Comparison of ENCODE assay signal across 6 cellular contexts in the genomic region with DNA sequence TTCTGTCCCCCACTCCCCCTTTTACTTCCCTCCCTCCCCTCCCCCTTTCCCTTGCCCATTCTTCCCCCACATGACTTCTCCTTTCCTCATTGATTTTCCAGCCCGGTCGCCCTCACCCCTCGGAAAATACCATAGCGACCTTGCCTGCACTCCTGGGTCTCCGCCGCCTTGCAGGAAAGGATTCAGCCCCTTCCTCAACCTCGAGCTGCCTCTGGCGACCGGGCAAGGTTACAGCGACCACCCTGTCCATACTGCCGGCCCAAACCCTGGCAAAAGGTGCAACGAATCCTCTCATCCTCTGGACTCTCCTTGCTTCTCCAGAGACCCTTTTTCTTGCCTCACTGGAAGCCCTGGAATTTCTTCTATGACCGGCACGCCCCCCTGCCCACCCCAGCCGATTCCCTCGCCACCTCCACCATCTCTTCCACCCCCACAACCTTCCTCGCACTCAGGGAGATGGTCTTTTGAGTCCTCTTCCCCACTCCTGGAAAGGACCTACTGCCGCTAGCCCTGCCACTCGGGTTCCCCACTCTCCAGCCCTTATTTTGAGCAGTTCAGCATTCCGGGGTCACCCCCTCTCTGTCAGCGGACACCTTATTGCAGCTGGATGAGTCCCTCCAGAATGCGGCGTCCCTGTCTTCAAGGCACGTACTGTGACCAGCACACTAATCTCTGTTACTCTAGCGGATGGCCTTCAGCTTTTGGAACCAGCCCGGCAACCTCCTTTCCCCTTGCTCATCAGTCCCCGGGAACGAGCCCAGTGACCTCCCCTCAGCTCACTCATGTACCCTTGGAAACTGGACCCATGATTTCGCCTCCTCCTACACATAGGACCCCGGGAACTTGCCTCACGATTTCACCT. TPM values are rescaled to one million over a fixed set of nuclear protein-coding genes. Genes with fewer than 3 reads are reported as not detected.
DNase-seq lines count a peak whose midpoint lies in the region; ATAC-seq and TF ChIP-seq lines count a peak whose summit lies in the region.

No MANE protein-coding gene starts in this region.

- ATAC-seq in psoas muscle (no peak), HG03097 (IDR thresholded peaks at IDR 0.05; ENCODE audit: low FRiP score, unreplicated experiment) (no peak), HG02588 (IDR thresholded peaks at IDR 0.05; ENCODE audit: unreplicated experiment) (no peak)

- intact Hi-C loops in psoas muscle (cut with DNase I) = no loop called here

- no peaks in the 10 kb centered on the region for H3K9me3 ChIP-seq in KOPT-K1 (ENCODE audit: insufficient read depth, low read length, poor library complexity, severe bottlenecking)
- H3K9me3 ChIP-seq in ectodermal cell (ENCODE audit: control insufficient read depth, low read length) = no peaks in the 10 kb centered on the region
- no peaks in the 10 kb centered on the region for H3K9me3 ChIP-seq in psoas muscle

- H3K27me3 ChIP-seq in ectodermal cell (ENCODE audit: control insufficient read depth, insufficient read depth, low read length, poor library complexity, severe bottlenecking) (no peaks in the 10 kb centered on the region), psoas muscle (ENCODE audit: insufficient read depth in 3 of 3, low read length in 2 of 3) (no peaks in the 10 kb centered on the region)

- H3K27ac ChIP-seq in KOPT-K1 (ENCODE audit: low read depth, low read length, poor library complexity, severe bottlenecking) (peak overlapping the region; percentile 85), ectodermal cell (ENCODE audit: insufficient read depth, low read depth, low read length, poor library complexity, severe bottlenecking) (peak overlapping the region; percentile 87), psoas muscle (peak overlapping the region; percentile 99)

- WGBS in ectodermal cell, 2 experiments = 62% methylated on average over 31 of the region's 31 CpGs
- 40 to 49% (median 41%) methylated on average over 31 of the region's 31 CpGs for WGBS in psoas muscle, 3 donors

- H3K4me1 ChIP-seq in ectodermal cell (ENCODE audit: control insufficient read depth, insufficient read depth, low read length) = no peaks in the 10 kb centered on the region
- H3K4me1 ChIP-seq in psoas muscle = peaks cover 8% of the 10 kb centered on the region

- H3K36me3 ChIP-seq in KOPT-K1 (ENCODE audit: insufficient read depth, low read length) = peaks cover 40% of the 10 kb centered on the region
- H3K36me3 ChIP-seq in ectodermal cell (ENCODE audit: control insufficient read depth, insufficient read depth, low read length) = peaks cover 6% of the 10 kb centered on the region
- peaks cover 0 to 39% of the 10 kb centered on the region in 2 donors for H3K36me3 ChIP-seq in psoas muscle (ENCODE audit: insufficient read depth in 1 of 2, low read depth in 1 of 2)

- TF ChIP-seq CTCF in psoas muscle (IDR thresholded peaks at IDR 0.05) = no peak

- DNase-seq in psoas muscle = peak; percentile 34 to 52
- DNase-seq in RKO (ENCODE audit: low spot score) = no peak

- peak overlapping the region; percentile 88 for H3K4me3 ChIP-seq in ectodermal cell (ENCODE audit: insufficient read depth, low read depth, low read length)
- H3K4me3 ChIP-seq in psoas muscle = peak overlapping the region; percentile 80

RNA-seq across cellular contexts. Expression of a gene that starts 0.8 kb away (rescaled TPM):
- 18.2 TPM for polyA plus RNA-seq in ectodermal cell (2013, experiment 1 of 4)
- 19.2 TPM for polyA plus RNA-seq in ectodermal cell (2013, experiment 2 of 4)
- 17.1 TPM for polyA plus RNA-seq in ectodermal cell (2013, experiment 3 of 4)
- 15.8 TPM for polyA plus RNA-seq in ectodermal cell (2013, experiment 4 of 4)
- total RNA-seq in psoas muscle = 10 to 100 TPM; 13.3 to 25.3 (median 20.9) TPM
- 10 to 100 TPM in 2 of 3 donors, 1 to 10 TPM in 1; 9.4 to 16.3 (median 10.7) TPM for polyA plus RNA-seq in psoas muscle

RNA-seq across cellular contexts. Expression of a gene that starts 38.0 kb away (rescaled TPM):
- polyA plus RNA-seq in ectodermal cell (2013, experiment 1 of 4) = 471 TPM
- polyA plus RNA-seq in ectodermal cell (2013, experiment 2 of 4) = 489 TPM
- polyA plus RNA-seq in ectodermal cell (2013, experiment 3 of 4) = 455 TPM
- polyA plus RNA-seq in ectodermal cell (2013, experiment 4 of 4) = 507 TPM
- 100 to 1,000 TPM; 267 to 440 (median 370) TPM for total RNA-seq in psoas muscle
- polyA plus RNA-seq in psoas muscle = 1,000 to 10,000 TPM in 1 of 3 donors, 100 to 1,000 TPM in 2; 773 to 1,297 (median 800) TPM

RNA-seq across cellular contexts. Expression of a gene that starts 38.0 kb away (rescaled TPM):
- polyA plus RNA-seq in ectodermal cell (2013, experiment 1 of 4) = 81.1 TPM
- 80.4 TPM for polyA plus RNA-seq in ectodermal cell (2013, experiment 2 of 4)
- polyA plus RNA-seq in ectodermal cell (2013, experiment 3 of 4) = 57.3 TPM
- polyA plus RNA-seq in ectodermal cell (2013, experiment 4 of 4) = 64.8 TPM
- 10 to 100 TPM; 52.9 to 76.7 (median 60.1) TPM for total RNA-seq in psoas muscle
- 10 to 100 TPM; 34.1 to 53.7 (median 35.9) TPM for polyA plus RNA-seq in psoas muscle

RNA-seq across cellular contexts. Expression of a gene that starts 52.7 kb away (rescaled TPM):
- polyA plus RNA-seq in ectodermal cell (2013, experiment 1 of 4) = 5.9 TPM
- polyA plus RNA-seq in ectodermal cell (2013, experiment 2 of 4) = 6.3 TPM
- 3.4 TPM for polyA plus RNA-seq in ectodermal cell (2013, experiment 3 of 4)
- 5.4 TPM for polyA plus RNA-seq in ectodermal cell (2013, experiment 4 of 4)
- total RNA-seq in psoas muscle = 10 to 100 TPM in 1 of 4 donors, 1 to 10 TPM in 3; 5.0 to 11.0 (median 7.6) TPM
- polyA plus RNA-seq in psoas muscle = 1 to 10 TPM; 1.6 to 5.7 (median 5.1) TPM
